8 cellular contexts compared by ENCODE assay signal in genomic region chr5:93621340-93621872, GRCh38. TPM values are rescaled to one million over a fixed set of nuclear protein-coding genes. Genes with fewer than 3 reads are reported as not detected.
DNase-seq lines count a peak whose midpoint lies in the region; ATAC-seq and TF ChIP-seq lines count a peak whose summit lies in the region.

No MANE protein-coding gene starts in this region.

- peaks cover 76% of the 10 kb centered on the region for H3K27me3 ChIP-seq in cardiac muscle cell

- no peaks in the 10 kb centered on the region for H3K36me3 Mint-ChIP-seq in HFFc6 (ENCODE audit: low read depth)
- H3K36me3 Mint-ChIP-seq in activated naive CD8-positive, alpha-beta T cell treated with anti-CD3 and anti-CD28 coated beads, Interleukin-2, amount 10 ng/mL, durations not matched to agents 7 days and 5 days: peaks cover 4% of the 10 kb centered on the region

- H3K9me3 Mint-ChIP-seq in HFFc6: no peaks in the 10 kb centered on the region
- no peaks in the 10 kb centered on the region for H3K9me3 Mint-ChIP-seq in activated naive CD8-positive, alpha-beta T cell treated with anti-CD3 and anti-CD28 coated beads, Interleukin-2, amount 10 ng/mL, durations not matched to agents 7 days and 5 days

- TF ChIP-seq CTCF in HFFc6 (IDR thresholded peaks at IDR 0.05): no peak
- no peak for TF ChIP-seq CTCF in cardiac muscle cell (IDR thresholded peaks at IDR 0.05; ENCODE audit: low read depth, low read length)
- TF ChIP-seq CTCF in omental fat pad (IDR thresholded peaks at IDR 0.05): no peak

- no peaks in the 10 kb centered on the region for H3K4me1 ChIP-seq in cardiac muscle cell (ENCODE audit: low read depth)

- DNase-seq in DMS79 (lab: John Stamatoyannopoulos, UW): peak; percentile 86
- no peak for DNase-seq in HFFc6
- peak; percentile 90 for DNase-seq in NCI-H345 (lab: John Stamatoyannopoulos, UW)
- DNase-seq in activated naive CD8-positive, alpha-beta T cell treated with anti-CD3 and anti-CD28 coated beads, Interleukin-2, amount 10 ng/mL, durations not matched to agents 7 days and 5 days: peak; percentile 46
- peak in 1 of 2 donors; percentile 81 for DNase-seq in cardiac muscle cell (ENCODE audit: low read depth in 1 of 2, low spot score in 1 of 2)
- DNase-seq in omental fat pad (ENCODE audit: low spot score): no peak
- DNase-seq in activated effector memory CD4-positive, alpha-beta T cell treated with anti-CD3 and anti-CD28 coated beads, Interleukin-2, amount 50 U/mL, for 16 hours: no peak

- H3K27ac ChIP-seq in cardiac muscle cell: no peak overlapping the region

- H3K27me3 Mint-ChIP-seq in HFFc6 (ENCODE audit: insufficient read depth): peaks cover 3% of the 10 kb centered on the region; the same call in 1 of the 2 replicates
- H3K27me3 Mint-ChIP-seq in activated naive CD8-positive, alpha-beta T cell treated with anti-CD3 and anti-CD28 coated beads, Interleukin-2, amount 10 ng/mL, durations not matched to agents 7 days and 5 days: peaks cover 16% of the 10 kb centered on the region

- POLR2A ChIA-PET in activated naive CD8-positive, alpha-beta T cell treated with anti-CD3 and anti-CD28 coated beads, Interleukin-2, amount 10 ng/mL, durations not matched to agents 7 days and 5 days (lab: Charles Lee): interaction anchor here (0.8 kb wide), 1 partner anchor 61 kb away, joined by 3 read pairs; no protein-coding TSS in a partner anchor

- H3K4me3 ChIP-seq in cardiac muscle cell: peak overlapping the region; percentile 54

- H3K9me3 ChIP-seq in cardiac muscle cell (ENCODE audit: low read depth): no peaks in the 10 kb centered on the region

- H3K4me3 Mint-ChIP-seq in HFFc6: peak overlapping the region; percentile 91
- peak overlapping the region; percentile 48 for H3K4me3 Mint-ChIP-seq in activated naive CD8-positive, alpha-beta T cell treated with anti-CD3 and anti-CD28 coated beads, Interleukin-2, amount 10 ng/mL, durations not matched to agents 7 days and 5 days

- peaks cover 25% of the 10 kb centered on the region for H3K4me1 Mint-ChIP-seq in HFFc6 (ENCODE audit: low read depth)
- peaks cover 7% of the 10 kb centered on the region for H3K4me1 Mint-ChIP-seq in activated naive CD8-positive, alpha-beta T cell treated with anti-CD3 and anti-CD28 coated beads, Interleukin-2, amount 10 ng/mL, durations not matched to agents 7 days and 5 days

- no peaks in the 10 kb centered on the region for H3K36me3 ChIP-seq in cardiac muscle cell

- no peak for ATAC-seq in activated naive CD8-positive, alpha-beta T cell treated with anti-CD3 and anti-CD28 coated beads, Interleukin-2, amount 10 ng/mL, durations not matched to agents 7 days and 5 days (ENCODE audit: low read depth)
- peak; percentile 94 for ATAC-seq in omental fat pad (ENCODE audit: low FRiP score)
- ATAC-seq in HG02763 (IDR thresholded peaks at IDR 0.05; ENCODE audit: unreplicated experiment): no peak

- peak overlapping the region; percentile 77 for H3K27ac Mint-ChIP-seq in HFFc6
- no peak overlapping the region for H3K27ac Mint-ChIP-seq in activated naive CD8-positive, alpha-beta T cell treated with anti-CD3 and anti-CD28 coated beads, Interleukin-2, amount 10 ng/mL, durations not matched to agents 7 days and 5 days

RNA-seq across cellular contexts. Expression of gene NR2F1, which starts 38.4 kb away (rescaled TPM):
- 10 to 100 TPM; 21.1 to 27.5 (median 23.6) TPM for total RNA-seq in HFFc6 (2021; fragmentation: NEBNext Ultra II Directional; extraction: Animal tissue kit (Norgen Biotek cat#: 25700))
- total RNA-seq in activated naive CD8-positive, alpha-beta T cell treated with anti-CD3 and anti-CD28 coated beads, Interleukin-2, amount 10 ng/mL, durations not matched to agents 7 days and 5 days: not detected
- 1.3 and 1.5 TPM in 2 replicates for total RNA-seq in cardiac muscle cell
- 0.13 and 0.32 TPM in 2 replicates for polyA plus RNA-seq in cardiac muscle cell
- total RNA-seq in omental fat pad: 100 to 1,000 TPM in 1 of 4 donors, 10 to 100 TPM in 3; 15.6 to 117 (median 68.3) TPM

RNA-seq across cellular contexts. Expression of gene NR2F1-AS1, which starts 40.4 kb away (rescaled TPM):
- 10 to 100 TPM; 22.9 to 26.2 (median 24.8) TPM for total RNA-seq in HFFc6 (2021; fragmentation: NEBNext Ultra II Directional; extraction: Animal tissue kit (Norgen Biotek cat#: 25700))
- not detected for total RNA-seq in activated naive CD8-positive, alpha-beta T cell treated with anti-CD3 and anti-CD28 coated beads, Interleukin-2, amount 10 ng/mL, durations not matched to agents 7 days and 5 days
- total RNA-seq in cardiac muscle cell (0.25 and 0.45 TPM in 2 replicates), omental fat pad (10 to 100 TPM; 17.3 to 31.0 (median 22.9) TPM)
- polyA plus RNA-seq in cardiac muscle cell: 0.21 and 0.49 TPM in 2 replicates

Comparison
In these comparisons a context has a peak if more than half of its experiments do, and no peak if none do; other contexts are left out.
1. DNase-seq: peak in DMS79 (single experiment), NCI-H345 (single experiment) and activated naive CD8-positive, alpha-beta T cell treated with anti-CD3 and anti-CD28 coated beads, Interleukin-2, amount 10 ng/mL, durations not matched to agents 7 days and 5 days (single experiment); none in HFFc6 (single experiment), omental fat pad (single experiment) and activated effector memory CD4-positive, alpha-beta T cell treated with anti-CD3 and anti-CD28 coated beads, Interleukin-2, amount 50 U/mL, for 16 hours (single experiment).
2. RNA of gene NR2F1-AS1, which starts 40.4 kb away (total RNA-seq): 17.3 to 31.0 TPM in omental fat pad and 22.9 to 26.2 TPM in HFFc6; 0.25 to 0.45 TPM in cardiac muscle cell and not detected in activated naive CD8-positive, alpha-beta T cell treated with anti-CD3 and anti-CD28 coated beads, Interleukin-2, amount 10 ng/mL, durations not matched to agents 7 days and 5 days; every median in the first group is over 10 times any median in the second.